Comparison of ENCODE assay signal across 25 cellular contexts in the genomic region with DNA sequence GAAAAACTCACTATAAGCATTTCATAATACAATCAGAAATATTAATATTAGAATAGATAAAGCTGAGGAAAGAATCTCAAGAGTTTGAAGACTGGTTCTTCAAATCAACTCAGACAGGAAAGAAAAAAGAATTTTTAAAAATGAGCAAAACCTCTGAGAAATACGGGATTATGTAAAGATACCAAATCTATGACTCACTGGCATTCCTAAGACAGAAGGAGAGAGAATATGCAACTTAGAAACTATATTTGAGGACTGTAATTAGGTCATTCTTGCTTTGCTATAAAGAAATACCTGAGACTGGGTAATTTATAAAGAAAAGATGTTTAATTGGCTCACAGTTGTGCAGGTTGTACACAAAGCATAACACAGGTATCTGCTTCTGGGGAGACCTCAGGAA.
DNase-seq lines count a peak whose midpoint lies in the region; ATAC-seq, FAIRE-seq and TF ChIP-seq lines count a peak whose summit lies in the region.
"Had no signal": no experiment of that assay in that cellular context is flagged by ENCODE, and none has a peak within 500 bp of the region (broad histone marks: within the 10 kb centered on the region; RNA-seq: fewer than 3 reads in every experiment).

No MANE protein-coding gene starts in this region.

- TF ChIP-seq RAD21 in A549 (conservative IDR thresholded peaks at IDR 0.05 in 1 of 2, IDR thresholded peaks at IDR 0.05 in 1 of 2): no peak

- no peak for TF ChIP-seq CTCF in A549 (IDR thresholded peaks at IDR 0.05)
- no peak for TF ChIP-seq CTCF in chondrocyte (IDR thresholded peaks at IDR 0.05)

- H3K27ac Mint-ChIP-seq in chondrocyte (ENCODE audit: unreplicated experiment): peak overlapping the region; percentile 71
- no peak overlapping the region for H3K27ac Mint-ChIP-seq in stimulated activated naive B cell treated with anti-CD40 and anti-IgM and Interleukin-4, amounts not matched to agents 10 μg/mL and 1 μg/mL and 100 μg/mL, for 72 hours
- H3K27ac Mint-ChIP-seq in activated CD4-positive, alpha-beta T cell treated with anti-CD3 and anti-CD28 coated beads, Interleukin-2, amount 10 ng/mL, durations not matched to agents 7 days and 5 days: no peak overlapping the region

- no peak overlapping the region for H3K4me2 ChIP-seq in A549

- peaks cover 12% of the 10 kb centered on the region for H3K36me3 Mint-ChIP-seq in chondrocyte (ENCODE audit: low read depth)
- no peaks in the 10 kb centered on the region for H3K36me3 Mint-ChIP-seq in stimulated activated naive B cell treated with anti-CD40 and anti-IgM and Interleukin-4, amounts not matched to agents 10 μg/mL and 1 μg/mL and 100 μg/mL, for 72 hours
- no peaks in the 10 kb centered on the region for H3K36me3 Mint-ChIP-seq in activated CD4-positive, alpha-beta T cell treated with anti-CD3 and anti-CD28 coated beads, Interleukin-2, amount 10 ng/mL, durations not matched to agents 7 days and 5 days (ENCODE audit: low read depth)

- no peak overlapping the region for H3K27ac ChIP-seq in A549
- H3K27ac ChIP-seq: C4-2B, left ventricle myocardium inferior, vagina had no signal

- CTCF ChIA-PET in A549 (lab: Yijun Ruan, JAX): no interaction called here
- CTCF ChIA-PET in activated CD4-positive, alpha-beta T cell treated with anti-CD3 and anti-CD28 coated beads, Interleukin-2, amount 10 ng/mL, durations not matched to agents 7 days and 5 days (lab: Charles Lee): no interaction called here

- no peaks in the 10 kb centered on the region for H3K9me3 ChIP-seq in A549
- H3K9me3 ChIP-seq: mucosa of descending colon, vagina had no signal

- TF ChIP-seq EP300 in A549 (IDR thresholded peaks at IDR 0.05): no peak

- POLR2A ChIA-PET in A549 (lab: Yijun Ruan, JAX): no interaction called here
- POLR2A ChIA-PET in activated CD4-positive, alpha-beta T cell treated with anti-CD3 and anti-CD28 coated beads, Interleukin-2, amount 10 ng/mL, durations not matched to agents 7 days and 5 days (lab: Charles Lee): no interaction called here

- no peak for DNase-seq in A549 (ENCODE audit: low read depth in 1 of 2, low spot score in 1 of 2)
- peak; percentile 26 for DNase-seq in M059J (ENCODE audit: low read depth)
- DNase-seq in chondrocyte (ENCODE audit: low spot score): no peak
- DNase-seq in kidney glomerular epithelial cell (lab: John Stamatoyannopoulos, UW): peak; percentile 58
- DNase-seq in stimulated activated naive B cell treated with anti-CD40 and anti-IgM and Interleukin-4, amounts not matched to agents 10 μg/mL and 1 μg/mL and 100 μg/mL, for 72 hours: no peak
- DNase-seq in activated CD4-positive, alpha-beta T cell treated with anti-CD3 and anti-CD28 coated beads, Interleukin-2, amount 10 ng/mL, durations not matched to agents 7 days and 5 days: no peak
- no peak for DNase-seq in NCI-H524 treated with DMSO at 0.1 percent for 48 hours (lab: John Stamatoyannopoulos, UW)
- DNase-seq in activated CD8-positive, alpha-beta memory T cell treated with anti-CD3 and anti-CD28 coated beads for 24 hours: no peak
- DNase-seq: activated CD4-positive, alpha-beta T cell treated with anti-CD3 and anti-CD28 coated beads for 48 hours; activated CD8-positive, alpha-beta memory T cell treated with anti-CD3 and anti-CD28 coated beads, Interleukin-2, amount 50 U/mL, for 4 hours; activated naive CD4-positive, alpha-beta T cell; anterior cingulate cortex; cortex of kidney; KG1; left ventricle myocardium inferior; mucosa of descending colon; NCI-H1092; NCI-H2081 treated with DMSO at 0.1 percent for 48 hours; SIG-M5; substantia nigra; T-helper 1 cell had no signal

- 4% methylated on average over 1 of the region's 1 CpG for WGBS in A549 (ENCODE audit: missing lambda C conversion rate)

- no peak overlapping the region for H3K4me3 ChIP-seq in A549
- H3K4me3 ChIP-seq: left ventricle myocardium inferior, mucosa of descending colon, vagina had no signal

- no peak overlapping the region for H3K4me3 Mint-ChIP-seq in chondrocyte (ENCODE audit: unreplicated experiment)
- no peak overlapping the region for H3K4me3 Mint-ChIP-seq in stimulated activated naive B cell treated with anti-CD40 and anti-IgM and Interleukin-4, amounts not matched to agents 10 μg/mL and 1 μg/mL and 100 μg/mL, for 72 hours
- H3K4me3 Mint-ChIP-seq in activated CD4-positive, alpha-beta T cell treated with anti-CD3 and anti-CD28 coated beads, Interleukin-2, amount 10 ng/mL, durations not matched to agents 7 days and 5 days: no peak overlapping the region
- H3K4me3 Mint-ChIP-seq: neural crest cell had no signal

- H3K27me3 Mint-ChIP-seq in chondrocyte (ENCODE audit: low read depth): no peaks in the 10 kb centered on the region
- H3K27me3 Mint-ChIP-seq in stimulated activated naive B cell treated with anti-CD40 and anti-IgM and Interleukin-4, amounts not matched to agents 10 μg/mL and 1 μg/mL and 100 μg/mL, for 72 hours: no peaks in the 10 kb centered on the region
- H3K27me3 Mint-ChIP-seq in activated CD4-positive, alpha-beta T cell treated with anti-CD3 and anti-CD28 coated beads, Interleukin-2, amount 10 ng/mL, durations not matched to agents 7 days and 5 days: no peaks in the 10 kb centered on the region

- no peak for FAIRE-seq in A549 (lab: Jason Lieb, UNC)
- FAIRE-seq: A204.1 had no signal

- TF ChIP-seq POLR2A in A549 (IDR thresholded peaks at IDR 0.05; ENCODE audit: low read length): no peak

- ATAC-seq in A549: no peak
- no peak for ATAC-seq in stimulated activated naive B cell treated with anti-CD40 and anti-IgM and Interleukin-4, amounts not matched to agents 10 μg/mL and 1 μg/mL and 100 μg/mL, for 72 hours (replicated peaks)
- ATAC-seq: mucosa of descending colon had no signal

- no peaks in the 10 kb centered on the region for H3K4me1 ChIP-seq in A549
- H3K4me1 ChIP-seq: left ventricle myocardium inferior, vagina had no signal

- H3K9me3 Mint-ChIP-seq in chondrocyte (ENCODE audit: low read depth): peaks cover 43% of the 10 kb centered on the region
- H3K9me3 Mint-ChIP-seq in stimulated activated naive B cell treated with anti-CD40 and anti-IgM and Interleukin-4, amounts not matched to agents 10 μg/mL and 1 μg/mL and 100 μg/mL, for 72 hours: peaks cover 13 to 14% of the 10 kb centered on the region in 2 donors
- peaks cover 6% of the 10 kb centered on the region for H3K9me3 Mint-ChIP-seq in activated CD4-positive, alpha-beta T cell treated with anti-CD3 and anti-CD28 coated beads, Interleukin-2, amount 10 ng/mL, durations not matched to agents 7 days and 5 days

- H3K4me1 Mint-ChIP-seq in chondrocyte (ENCODE audit: low read depth): peaks cover 20% of the 10 kb centered on the region
- no peaks in the 10 kb centered on the region for H3K4me1 Mint-ChIP-seq in stimulated activated naive B cell treated with anti-CD40 and anti-IgM and Interleukin-4, amounts not matched to agents 10 μg/mL and 1 μg/mL and 100 μg/mL, for 72 hours
- no peaks in the 10 kb centered on the region for H3K4me1 Mint-ChIP-seq in activated CD4-positive, alpha-beta T cell treated with anti-CD3 and anti-CD28 coated beads, Interleukin-2, amount 10 ng/mL, durations not matched to agents 7 days and 5 days
- H3K4me1 Mint-ChIP-seq: neural crest cell had no signal

TF ChIP-seq in A549, 52 proteins besides CTCF, POLR2A, EP300 and RAD21:
- no peak for TF ChIP-seq FOXS1 (CRISPR knock-in tag; IDR thresholded peaks at IDR 0.05)
- no peak for TF ChIP-seq NR3C1 (IDR thresholded peaks at IDR 0.05)
- no peak for TF ChIP-seq HMGXB4 (CRISPR knock-in tag; IDR thresholded peaks at IDR 0.05; ENCODE audit: borderline replicate concordance)
- TF ChIP-seq JUNB (IDR thresholded peaks at IDR 0.05): no peak
- TF ChIP-seq NPAS2 (CRISPR knock-in tag; IDR thresholded peaks at IDR 0.05; ENCODE audit: borderline replicate concordance): no peak
- TF ChIP-seq, protein P1, sequence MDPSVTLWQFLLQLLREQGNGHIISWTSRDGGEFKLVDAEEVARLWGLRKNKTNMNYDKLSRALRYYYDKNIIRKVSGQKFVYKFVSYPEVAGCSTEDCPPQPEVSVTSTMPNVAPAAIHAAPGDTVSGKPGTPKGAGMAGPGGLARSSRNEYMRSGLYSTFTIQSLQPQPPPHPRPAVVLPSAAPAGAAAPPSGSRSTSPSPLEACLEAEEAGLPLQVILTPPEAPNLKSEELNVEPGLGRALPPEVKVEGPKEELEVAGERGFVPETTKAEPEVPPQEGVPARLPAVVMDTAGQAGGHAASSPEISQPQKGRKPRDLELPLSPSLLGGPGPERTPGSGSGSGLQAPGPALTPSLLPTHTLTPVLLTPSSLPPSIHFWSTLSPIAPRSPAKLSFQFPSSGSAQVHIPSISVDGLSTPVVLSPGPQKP (IDR thresholded peaks at IDR 0.05; ENCODE audit: low read depth, low read length): no peak
- TF ChIP-seq USF2 (IDR thresholded peaks at IDR 0.05): no peak
- no peak for TF ChIP-seq FOSL2 (IDR thresholded peaks at IDR 0.05)
- 0 out of 2 replicates have a peak, but pooled peaks have one; percentile 3 for TF ChIP-seq FOSL2 (CRISPR knock-in tag; IDR thresholded peaks at IDR 0.05)

Comparison
In these comparisons a context has a peak if more than half of its experiments do, and no peak if none do; other contexts are left out.
1. DNase-seq: peak in M059J (single experiment) and kidney glomerular epithelial cell (single experiment); none in A549 (0 of 2), chondrocyte (single experiment), stimulated activated naive B cell treated with anti-CD40 and anti-IgM and Interleukin-4, amounts not matched to agents 10 μg/mL and 1 μg/mL and 100 μg/mL, for 72 hours (single experiment), activated CD4-positive, alpha-beta T cell treated with anti-CD3 and anti-CD28 coated beads, Interleukin-2, amount 10 ng/mL, durations not matched to agents 7 days and 5 days (single experiment), NCI-H524 treated with DMSO at 0.1 percent for 48 hours (single experiment) and activated CD8-positive, alpha-beta memory T cell treated with anti-CD3 and anti-CD28 coated beads for 24 hours (single experiment).